ENCODE assay signal across 4 cellular contexts in genomic region chr5:23530571-23530970, GRCh38.
TF ChIP-seq lines count a peak whose summit lies in the region.

No MANE protein-coding gene starts in this region.

TF ChIP-seq in HepG2, 621 proteins besides CTCF, POLR2A, EP300 and RAD21:
- TF ChIP-seq FOXM1 (CRISPR knock-in tag; IDR thresholded peaks at IDR 0.05) (no peak), MAFF (IDR thresholded peaks at IDR 0.05; ENCODE audit: low read depth, low read length) (peak; percentile 8; the same call in 1 of the 2 replicates), KDM5A (IDR thresholded peaks at IDR 0.05; ENCODE audit: borderline replicate concordance, low read length) (no peak), ZNF691 (CRISPR knock-in tag; IDR thresholded peaks at IDR 0.05; ENCODE audit: borderline replicate concordance, low read depth) (no peak), MAFK (conservative IDR thresholded peaks at IDR 0.05 in 1 of 2, IDR thresholded peaks at IDR 0.05 in 1 of 2; ENCODE audit: low read length in 2 of 2) (peak; percentile 27 to 69; a peak in 3 of 4 replicates), ZNF44 (CRISPR knock-in tag; IDR thresholded peaks at IDR 0.05) (no peak), ELF1 (CRISPR knock-in tag; IDR thresholded peaks at IDR 0.05) (no peak)

TF ChIP-seq in A549, 52 proteins besides CTCF, POLR2A, EP300 and RAD21:
- no peak for TF ChIP-seq HDAC2 (IDR thresholded peaks at IDR 0.05)
- peak; percentile 50 for TF ChIP-seq MAFK (IDR thresholded peaks at IDR 0.05; ENCODE audit: partially characterized antibody)

TF ChIP-seq in IMR-90, 13 proteins besides CTCF, POLR2A, EP300 and RAD21:
- TF ChIP-seq MAFK (IDR thresholded peaks at IDR 0.05; ENCODE audit: low read depth, low read length) (peak; percentile 50), RFX5 (IDR thresholded peaks at IDR 0.05; ENCODE audit: low read depth, low read length) (no peak), BHLHE40 (IDR thresholded peaks at IDR 0.05; ENCODE audit: low read depth, low read length) (no peak)

TF ChIP-seq in K562, 482 proteins besides CTCF, POLR2A, EP300 and RAD21:
- TF ChIP-seq HMBOX1 (IDR thresholded peaks at IDR 0.05) (no peak), RBM17 (IDR thresholded peaks at IDR 0.05; ENCODE audit: borderline replicate concordance, low read depth, low read length) (no peak), CREB5 (CRISPR knock-in tag; IDR thresholded peaks at IDR 0.05) (no peak), HNRNPH1 (optimal IDR thresholded peaks at IDR 0.05; ENCODE audit: low read depth, low read length) (no peak), ZNF316 (IDR thresholded peaks at IDR 0.05) (peak; percentile 35), ZNF740 (CRISPR knock-in tag; IDR thresholded peaks at IDR 0.05) (no peak), ZNF740 (tag; IDR thresholded peaks at IDR 0.05) (no peak), LCOR (CRISPR knock-in tag; IDR thresholded peaks at IDR 0.05) (no peak), BRCA1 (IDR thresholded peaks at IDR 0.05) (no peak), BRCA1 (CRISPR knock-in tag; IDR thresholded peaks at IDR 0.05) (no peak)
